ENCODE assay signal across 7 cellular contexts in the genomic region with DNA sequence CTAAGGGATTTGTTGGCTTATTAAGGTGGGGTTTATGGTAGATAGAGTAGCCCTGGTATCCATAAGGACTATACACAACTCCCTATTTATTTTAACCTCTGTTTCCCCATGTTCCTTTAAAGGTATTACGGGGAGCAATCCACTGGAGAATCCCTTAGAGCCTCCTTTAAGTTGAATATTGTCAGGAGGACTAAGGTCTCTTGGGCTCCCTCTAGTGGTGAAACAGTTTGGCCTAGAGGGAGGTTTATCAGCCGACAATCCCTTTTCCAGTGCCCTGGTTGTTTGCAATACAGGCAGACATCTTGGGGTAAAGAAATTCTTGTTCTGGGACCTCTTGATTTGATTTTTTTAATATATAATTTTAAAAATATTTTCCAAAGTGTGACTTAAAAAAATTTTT. TPM values are rescaled to one million over a fixed set of nuclear protein-coding genes. Genes with fewer than 3 reads are reported as not detected.
A peak's percentile ranks its signal among the peaks of the same experiment; 100 is the strongest.
DNase-seq lines count a peak whose midpoint lies in the region; ATAC-seq and TF ChIP-seq lines count a peak whose summit lies in the region.

No MANE protein-coding gene starts in this region.

- peak; percentile 74 for ATAC-seq in stimulated activated effector memory CD8-positive, alpha-beta T cell treated with anti-CD3 and anti-CD28 coated beads, Interleukin-12 subunit alpha, Interleukin-12 subunit beta, amount 100 ng/mL, for 72 hours

- H3K4me1 Mint-ChIP-seq in T-helper 2 cell treated with Interferon-gamma antibody and Interleukin-4, amounts not matched to agents 5 μg/mL and 100 μg/mL, for 36 hours (ENCODE audit: low read depth) = peaks cover 2% of the 10 kb centered on the region
- peaks cover 2% of the 10 kb centered on the region for H3K4me1 Mint-ChIP-seq in chondrocyte (ENCODE audit: low read depth)
- peaks cover 23% of the 10 kb centered on the region for H3K4me1 Mint-ChIP-seq in stimulated activated effector memory CD8-positive, alpha-beta T cell treated with anti-CD3 and anti-CD28 coated beads, Interleukin-12 subunit alpha, Interleukin-12 subunit beta, amount 100 ng/mL, for 72 hours

- H3K9me3 Mint-ChIP-seq in T-helper 2 cell treated with Interferon-gamma antibody and Interleukin-4, amounts not matched to agents 5 μg/mL and 100 μg/mL, for 36 hours = peaks cover 14% of the 10 kb centered on the region
- H3K9me3 Mint-ChIP-seq in chondrocyte (ENCODE audit: low read depth) = peaks cover 14% of the 10 kb centered on the region
- H3K9me3 Mint-ChIP-seq in stimulated activated effector memory CD8-positive, alpha-beta T cell treated with anti-CD3 and anti-CD28 coated beads, Interleukin-12 subunit alpha, Interleukin-12 subunit beta, amount 100 ng/mL, for 72 hours = peaks cover 2% of the 10 kb centered on the region

- no peaks in the 10 kb centered on the region for H3K27me3 Mint-ChIP-seq in T-helper 2 cell treated with Interferon-gamma antibody and Interleukin-4, amounts not matched to agents 5 μg/mL and 100 μg/mL, for 36 hours (ENCODE audit: low read depth)
- no peaks in the 10 kb centered on the region for H3K27me3 Mint-ChIP-seq in chondrocyte (ENCODE audit: low read depth)

- peaks cover 31% of the 10 kb centered on the region for H3K36me3 Mint-ChIP-seq in T-helper 2 cell treated with Interferon-gamma antibody and Interleukin-4, amounts not matched to agents 5 μg/mL and 100 μg/mL, for 36 hours (ENCODE audit: low read depth)
- peaks cover 2% of the 10 kb centered on the region for H3K36me3 Mint-ChIP-seq in chondrocyte (ENCODE audit: low read depth)
- H3K36me3 Mint-ChIP-seq in stimulated activated effector memory CD8-positive, alpha-beta T cell treated with anti-CD3 and anti-CD28 coated beads, Interleukin-12 subunit alpha, Interleukin-12 subunit beta, amount 100 ng/mL, for 72 hours = no peaks in the 10 kb centered on the region

- TF ChIP-seq CTCF in chondrocyte (IDR thresholded peaks at IDR 0.05) = peak; percentile 86

- peak; percentile 64 for DNase-seq in GM03348 (ENCODE audit: low spot score)
- DNase-seq in H4 (ENCODE audit: low spot score) = peak; percentile 64
- DNase-seq in NCI-H1105 (lab: John Stamatoyannopoulos, UW) = peak; percentile 71
- peak; percentile 15 for DNase-seq in T-helper 2 cell treated with Interferon-gamma antibody and Interleukin-4, amounts not matched to agents 5 μg/mL and 100 μg/mL, for 36 hours (ENCODE audit: low spot score)
- DNase-seq in chondrocyte (ENCODE audit: low spot score) = no peak
- peak; percentile 69 for DNase-seq in left kidney (ENCODE audit: low read depth, low spot score)
- peak; percentile 58 to 65 for DNase-seq in stimulated activated effector memory CD8-positive, alpha-beta T cell treated with anti-CD3 and anti-CD28 coated beads, Interleukin-12 subunit alpha, Interleukin-12 subunit beta, amount 100 ng/mL, for 72 hours (ENCODE audit: low spot score in 2 of 2)

- H3K4me3 Mint-ChIP-seq in T-helper 2 cell treated with Interferon-gamma antibody and Interleukin-4, amounts not matched to agents 5 μg/mL and 100 μg/mL, for 36 hours = no peak overlapping the region
- H3K4me3 Mint-ChIP-seq in chondrocyte (ENCODE audit: unreplicated experiment) = no peak overlapping the region
- H3K4me3 Mint-ChIP-seq in stimulated activated effector memory CD8-positive, alpha-beta T cell treated with anti-CD3 and anti-CD28 coated beads, Interleukin-12 subunit alpha, Interleukin-12 subunit beta, amount 100 ng/mL, for 72 hours = no peak overlapping the region

- H3K27ac Mint-ChIP-seq in T-helper 2 cell treated with Interferon-gamma antibody and Interleukin-4, amounts not matched to agents 5 μg/mL and 100 μg/mL, for 36 hours = no peak overlapping the region
- H3K27ac Mint-ChIP-seq in chondrocyte (ENCODE audit: unreplicated experiment) = no peak overlapping the region
- no peak overlapping the region for H3K27ac Mint-ChIP-seq in stimulated activated effector memory CD8-positive, alpha-beta T cell treated with anti-CD3 and anti-CD28 coated beads, Interleukin-12 subunit alpha, Interleukin-12 subunit beta, amount 100 ng/mL, for 72 hours

RNA-seq across cellular contexts. Expression of a gene that starts 12.9 kb away (rescaled TPM):
- total RNA-seq in H4 (2014; rRNA removed; shearing (Covaris generic)) = 51.9 and 53.6 TPM in 2 replicates
- total RNA-seq in chondrocyte = 51.0 to 54.6 TPM (median 52.6 TPM) in 3 replicates

RNA-seq across cellular contexts. Expression of a gene that starts 51.2 kb away (rescaled TPM):
- 0.02 TPM in 1 of 2 replicates, not detected in the other for total RNA-seq in H4 (2014; rRNA removed; shearing (Covaris generic))
- total RNA-seq in chondrocyte = not detected in 3 replicates
